Comparison of ENCODE assay signal across 8 cellular contexts in the genomic region with DNA sequence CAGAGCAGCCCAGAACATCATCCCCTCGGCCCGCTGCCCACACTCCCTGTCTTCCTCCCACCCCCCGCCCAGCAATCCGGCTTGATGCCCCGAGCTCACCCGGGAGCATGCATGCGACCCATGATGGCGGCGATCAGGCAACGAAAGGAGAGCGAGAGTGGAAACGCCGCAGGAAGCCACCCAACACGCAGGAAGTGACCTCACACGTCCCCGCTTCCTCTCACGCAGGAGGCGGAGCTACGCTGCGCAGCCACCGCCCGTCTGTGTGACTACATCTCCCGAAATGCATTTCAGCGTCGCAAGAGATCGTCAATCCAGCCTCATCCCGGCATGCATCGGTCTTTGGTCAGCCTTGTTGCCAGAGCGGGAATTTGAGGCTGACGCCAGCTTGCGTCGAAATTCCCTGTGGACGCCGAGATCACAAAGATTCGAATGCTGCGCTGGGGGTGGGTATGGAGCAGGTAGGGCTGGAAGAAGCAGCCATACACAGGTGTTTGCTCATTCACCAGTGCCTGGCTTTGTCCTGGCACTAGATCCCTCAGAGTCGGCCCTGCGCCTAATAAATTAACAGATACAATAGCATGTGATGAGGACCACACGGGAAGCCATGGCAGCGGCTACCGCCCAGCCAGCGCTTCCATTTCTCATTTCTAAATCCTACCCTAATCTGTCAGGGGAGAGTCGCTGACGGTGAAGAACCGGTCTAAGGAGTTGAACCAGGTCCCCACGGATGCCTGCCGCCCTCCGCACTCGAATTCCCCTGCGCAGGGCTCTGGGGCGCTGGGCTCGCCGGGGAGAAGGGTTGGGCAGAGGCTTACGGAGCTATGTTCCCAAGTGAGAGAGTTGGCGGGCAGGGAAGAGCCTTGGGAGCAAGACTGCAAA. TPM values are rescaled to one million over a fixed set of nuclear protein-coding genes. Genes with fewer than 3 reads are reported as not detected.
DNase-seq lines count a peak whose midpoint lies in the region; ATAC-seq and TF ChIP-seq lines count a peak whose summit lies in the region.

A gene (minus strand): TSS at position 148 of the 882 bp plus-strand sequence. CDS start 26 bp downstream, at position 122.

- H3K4me1 ChIP-seq in PC-3 (ENCODE audit: insufficient read depth, low read length) = peaks cover 19% of the 10 kb centered on the region

- H3K27ac ChIP-seq in PC-3 (ENCODE audit: low read length) = peak within 1 kb of the TSS; percentile 63

- no peaks in the 10 kb centered on the region for H3K9me2 ChIP-seq in PC-3 (replicated peaks; ENCODE audit: low read length)

- H3K4me2 ChIP-seq in PC-3 (ENCODE audit: low read length) = peak within 1 kb of the TSS; percentile 87

- TF ChIP-seq EP300 in Ishikawa (IDR thresholded peaks at IDR 0.05; ENCODE audit: borderline replicate concordance) = no peak; the same call in 1 of the 2 replicates

- H3F3A ChIP-seq in PC-3 (ENCODE audit: low read length, unreplicated experiment) = peaks cover 7% of the 10 kb centered on the region

- peak within 1 kb of the TSS; percentile 74 for H2AFZ ChIP-seq in PC-3 (ENCODE audit: low read length)

- H3K27me3 ChIP-seq in PC-3 (ENCODE audit: low read length) = no peaks in the 10 kb centered on the region

- no peaks in the 10 kb centered on the region for H3K9me3 ChIP-seq in PC-3 (ENCODE audit: low read length)

- peak within 1 kb of the TSS; percentile 99 for H3K9ac ChIP-seq in PC-3 (ENCODE audit: low read length)

- H3K36me3 ChIP-seq in PC-3 (ENCODE audit: low read depth, low read length) = peaks cover 36% of the 10 kb centered on the region

- H4K20me1 ChIP-seq in PC-3 (ENCODE audit: low read length) = peaks cover 25% of the 10 kb centered on the region

- CTCF ChIA-PET in PC-3 (lab: Charles Lee) = no interaction called here

- no peak for TF ChIP-seq CTCF in PC-3 (conservative IDR thresholded peaks at IDR 0.05; ENCODE audit: low read depth, low read length)
- no peak for TF ChIP-seq CTCF in epithelial cell of proximal tubule (conservative IDR thresholded peaks at IDR 0.05; ENCODE audit: low read depth, low read length)

- intact Hi-C loops in PC-3 (cut with micrococcal nuclease) = loop anchor here (2.0 to 5.0 kb wide), 3 partner anchors 65 to 275 kb away; a partner anchor contains a TSS

- H3K4me3 ChIP-seq in PC-3 (ENCODE audit: low read length) (peak within 1 kb of the TSS; percentile 79), epithelial cell of proximal tubule (ENCODE audit: low read depth, low read length) (peak within 1 kb of the TSS; percentile 100)

- peak; percentile 98 for ATAC-seq in GM21576 (IDR thresholded peaks at IDR 0.05; ENCODE audit: unreplicated experiment)
- peak; percentile 95 for ATAC-seq in PC-3

- POLR2A ChIA-PET in PC-3 (lab: Charles Lee; ENCODE audit: unreplicated experiment) = interaction anchor here (0.6 to 1.0 kb wide), 5 partner anchors 41 to 340 kb away, joined by 3 to 5 read pairs (median 4); no protein-coding TSS in a partner anchor

- DNase-seq in DMS114 treated with DMSO at 0.1 percent for 48 hours (lab: John Stamatoyannopoulos, UW; ENCODE audit: unreplicated experiment) (peak; percentile 91), PC-3 (peak; percentile 99), activated T-cell treated with anti-CD3 and anti-CD28 coated beads for 48 hours (ENCODE audit: low read depth) (peak; percentile 90), epithelial cell of proximal tubule (ENCODE audit: low read depth) (peak; percentile 89), mucosa of gallbladder (ENCODE audit: low spot score) (peak; percentile 98)
- peak; percentile 87 to 91 for DNase-seq in stimulated activated CD8-positive, alpha-beta memory T cell treated with anti-CD3 and anti-CD28 coated beads, Interleukin-4, amount 100 ng/mL, for 4 hours (ENCODE audit: low read depth in 2 of 2, low spot score in 1 of 2)

- peaks cover 45% of the 10 kb centered on the region for H3K79me2 ChIP-seq in PC-3 (ENCODE audit: low read length)

- BruUV-seq in PC-3 (replicated peaks; lab: Mats Ljungman, UMichigan) = TSS peak; percentile 97

- TF ChIP-seq RAD21 in Ishikawa (IDR thresholded peaks at IDR 0.05; ENCODE audit: low read depth) = no peak

TF ChIP-seq in Ishikawa, 13 proteins besides CTCF, POLR2A, EP300 and RAD21:
- TF ChIP-seq, protein P1, sequence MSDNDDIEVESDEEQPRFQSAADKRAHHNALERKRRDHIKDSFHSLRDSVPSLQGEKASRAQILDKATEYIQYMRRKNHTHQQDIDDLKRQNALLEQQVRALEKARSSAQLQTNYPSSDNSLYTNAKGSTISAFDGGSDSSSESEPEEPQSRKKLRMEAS (IDR thresholded peaks at IDR 0.05) = peak; percentile 100
- TF ChIP-seq ZBTB7A (IDR thresholded peaks at IDR 0.05; ENCODE audit: low read depth) (no peak), TAF1 (IDR thresholded peaks at IDR 0.05; ENCODE audit: low read depth) (peak; percentile 96), TEAD4 (IDR thresholded peaks at IDR 0.05) (peak; percentile 73), FOXM1 (IDR thresholded peaks at IDR 0.05; ENCODE audit: borderline replicate concordance, low read depth) (peak; percentile 45; the same call in 1 of the 2 replicates), TCF12 (IDR thresholded peaks at IDR 0.05; ENCODE audit: low read depth) (0 out of 2 replicates have a peak, but pooled peaks have one; percentile 39), NFIC (IDR thresholded peaks at IDR 0.05) (peak; percentile 43), YY1 (IDR thresholded peaks at IDR 0.05; ENCODE audit: low read depth) (peak; percentile 91), CEBPB (IDR thresholded peaks at IDR 0.05) (0 out of 2 replicates have a peak, but pooled peaks have one; percentile 21), CREB1 (IDR thresholded peaks at IDR 0.05; ENCODE audit: low read depth) (peak; percentile 86), EGR1 (IDR thresholded peaks at IDR 0.05) (peak; percentile 4; the same call in 1 of the 2 replicates)
- TF ChIP-seq, protein P2, sequence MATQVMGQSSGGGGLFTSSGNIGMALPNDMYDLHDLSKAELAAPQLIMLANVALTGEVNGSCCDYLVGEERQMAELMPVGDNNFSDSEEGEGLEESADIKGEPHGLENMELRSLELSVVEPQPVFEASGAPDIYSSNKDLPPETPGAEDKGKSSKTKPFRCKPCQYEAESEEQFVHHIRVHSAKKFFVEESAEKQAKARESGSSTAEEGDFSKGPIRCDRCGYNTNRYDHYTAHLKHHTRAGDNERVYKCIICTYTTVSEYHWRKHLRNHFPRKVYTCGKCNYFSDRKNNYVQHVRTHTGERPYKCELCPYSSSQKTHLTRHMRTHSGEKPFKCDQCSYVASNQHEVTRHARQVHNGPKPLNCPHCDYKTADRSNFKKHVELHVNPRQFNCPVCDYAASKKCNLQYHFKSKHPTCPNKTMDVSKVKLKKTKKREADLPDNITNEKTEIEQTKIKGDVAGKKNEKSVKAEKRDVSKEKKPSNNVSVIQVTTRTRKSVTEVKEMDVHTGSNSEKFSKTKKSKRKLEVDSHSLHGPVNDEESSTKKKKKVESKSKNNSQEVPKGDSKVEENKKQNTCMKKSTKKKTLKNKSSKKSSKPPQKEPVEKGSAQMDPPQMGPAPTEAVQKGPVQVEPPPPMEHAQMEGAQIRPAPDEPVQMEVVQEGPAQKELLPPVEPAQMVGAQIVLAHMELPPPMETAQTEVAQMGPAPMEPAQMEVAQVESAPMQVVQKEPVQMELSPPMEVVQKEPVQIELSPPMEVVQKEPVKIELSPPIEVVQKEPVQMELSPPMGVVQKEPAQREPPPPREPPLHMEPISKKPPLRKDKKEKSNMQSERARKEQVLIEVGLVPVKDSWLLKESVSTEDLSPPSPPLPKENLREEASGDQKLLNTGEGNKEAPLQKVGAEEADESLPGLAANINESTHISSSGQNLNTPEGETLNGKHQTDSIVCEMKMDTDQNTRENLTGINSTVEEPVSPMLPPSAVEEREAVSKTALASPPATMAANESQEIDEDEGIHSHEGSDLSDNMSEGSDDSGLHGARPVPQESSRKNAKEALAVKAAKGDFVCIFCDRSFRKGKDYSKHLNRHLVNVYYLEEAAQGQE (IDR thresholded peaks at IDR 0.05; ENCODE audit: low read depth) = no peak
- TF ChIP-seq, protein P3, sequence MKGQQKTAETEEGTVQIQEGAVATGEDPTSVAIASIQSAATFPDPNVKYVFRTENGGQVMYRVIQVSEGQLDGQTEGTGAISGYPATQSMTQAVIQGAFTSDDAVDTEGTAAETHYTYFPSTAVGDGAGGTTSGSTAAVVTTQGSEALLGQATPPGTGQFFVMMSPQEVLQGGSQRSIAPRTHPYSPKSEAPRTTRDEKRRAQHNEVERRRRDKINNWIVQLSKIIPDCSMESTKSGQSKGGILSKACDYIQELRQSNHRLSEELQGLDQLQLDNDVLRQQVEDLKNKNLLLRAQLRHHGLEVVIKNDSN (IDR thresholded peaks at IDR 0.05) = no peak; the same call in 1 of the 2 replicates
TF ChIP-seq in Ishikawa: peak in this region for 10.

RNA-seq across cellular contexts. Expression of the gene that starts here (rescaled TPM):
- total RNA-seq in PC-3 (2014; rRNA removed) (676 and 892 TPM in 2 replicates), epithelial cell of proximal tubule (2,119 and 2,326 TPM in 2 replicates), mucosa of gallbladder (703 TPM)

Comparison
In these comparisons a context has a peak if more than half of its experiments do, and no peak if none do; other contexts are left out.
1. Peak in every context shown above with its lines: DNase-seq, ATAC-seq, H3K4me3 ChIP-seq and H3K27ac ChIP-seq.